Comparison of ENCODE assay signal across 15 cellular contexts in genomic region chr1:77579547-77579946, GRCh38.
DNase-seq lines count a peak whose midpoint lies in the region; TF ChIP-seq lines count a peak whose summit lies in the region.
"Had no signal": no experiment of that assay in that cellular context is flagged by ENCODE, and none has a peak within 500 bp of the region (broad histone marks: within the 10 kb centered on the region; RNA-seq: fewer than 3 reads in every experiment).

No MANE protein-coding gene starts in this region.

- POLR2A ChIA-PET in OCI-LY7 (lab: Charles Lee): interaction anchor here (0.7 to 1.8 kb wide), 4 partner anchors 16 to 714 kb away, joined by 3 to 7 read pairs (median 3); no protein-coding TSS in a partner anchor

- H3K36me3 Mint-ChIP-seq in endothelial cell (ENCODE audit: low read depth, unreplicated experiment): peaks cover 4% of the 10 kb centered on the region
- H3K36me3 Mint-ChIP-seq in type B pancreatic cell: peaks cover 23% of the 10 kb centered on the region

- no peak overlapping the region for H3K4me2 ChIP-seq in OCI-LY7 (ENCODE audit: low read length)

- H3K9me2 ChIP-seq in OCI-LY7 (ENCODE audit: insufficient read depth, low read length): no peaks in the 10 kb centered on the region

- DNase-seq in DMS53 (lab: John Stamatoyannopoulos, UW) (peak; percentile 11), DMS53 treated with DMSO at 0.1 percent for 48 hours (lab: John Stamatoyannopoulos, UW; ENCODE audit: unreplicated experiment) (no peak), OCI-LY7 (ENCODE audit: low spot score) (no peak), endothelial cell (ENCODE audit: low spot score) (no peak), type B pancreatic cell (ENCODE audit: extremely low spot score, unreplicated experiment) (no peak), amniotic stem cell (lab: John Stamatoyannopoulos, UW) (no peak), C1 segment of cervical spinal cord (lab: John Stamatoyannopoulos, UW) (no peak), NCI-H1436 treated with DMSO at 0.1 percent for 48 hours (lab: John Stamatoyannopoulos, UW) (no peak)
- DNase-seq: CD4-positive, CD25-positive, alpha-beta regulatory T cell; DMS153; KBM-7; NCI-H187; NCI-H526; Peyer's patch had no signal

- peaks cover 10% of the 10 kb centered on the region for H3K4me1 ChIP-seq in OCI-LY7 (ENCODE audit: insufficient read depth, low read length, poor library complexity, severe bottlenecking)
- H3K4me1 ChIP-seq: Peyer's patch had no signal

- no peak overlapping the region for H3K27ac ChIP-seq in OCI-LY7 (ENCODE audit: low read depth, low read length, poor library complexity, severe bottlenecking)
- H3K27ac ChIP-seq: 22Rv1, Peyer's patch had no signal

- H2AFZ ChIP-seq in OCI-LY7 (ENCODE audit: low read length): no peak overlapping the region

- intact Hi-C loops in OCI-LY7 (cut with micrococcal nuclease; ENCODE audit: unreplicated experiment): no loop called here

- H3K9me3 Mint-ChIP-seq in endothelial cell (ENCODE audit: unreplicated experiment) (no peaks in the 10 kb centered on the region), type B pancreatic cell (no peaks in the 10 kb centered on the region)
- H3K9me3 Mint-ChIP-seq: CD4-positive, CD25-positive, alpha-beta regulatory T cell had no signal

- BruUV-seq in OCI-LY7 (replicated peaks; lab: Mats Ljungman, UMichigan): no TSS peak

- H3K27ac Mint-ChIP-seq in endothelial cell (ENCODE audit: unreplicated experiment) (no peak overlapping the region), type B pancreatic cell (no peak overlapping the region)
- H3K27ac Mint-ChIP-seq: CD4-positive, CD25-positive, alpha-beta regulatory T cell had no signal

- H3K4me3 ChIP-seq in OCI-LY7 (ENCODE audit: low read depth, low read length, poor library complexity, severe bottlenecking): no peak overlapping the region
- H3K4me3 ChIP-seq: Peyer's patch had no signal

- H3K79me2 ChIP-seq in OCI-LY7 (ENCODE audit: insufficient read depth, low read depth, low read length): no peaks in the 10 kb centered on the region; the same call in 1 of the 2 replicates

- no peaks in the 10 kb centered on the region for H3K9me3 ChIP-seq in OCI-LY7 (ENCODE audit: low read length)
- H3K9me3 ChIP-seq: Peyer's patch had no signal

- H3K4me3 Mint-ChIP-seq in endothelial cell (ENCODE audit: unreplicated experiment): no peak overlapping the region
- no peak overlapping the region for H3K4me3 Mint-ChIP-seq in type B pancreatic cell
- H3K4me3 Mint-ChIP-seq: CD4-positive, CD25-positive, alpha-beta regulatory T cell had no signal

- H3K4me1 Mint-ChIP-seq in endothelial cell (ENCODE audit: unreplicated experiment) (no peaks in the 10 kb centered on the region), type B pancreatic cell (ENCODE audit: unreplicated experiment) (no peaks in the 10 kb centered on the region)

- H3K27me3 Mint-ChIP-seq in endothelial cell (ENCODE audit: unreplicated experiment) (no peaks in the 10 kb centered on the region), type B pancreatic cell (no peaks in the 10 kb centered on the region)
- H3K27me3 Mint-ChIP-seq: CD4-positive, CD25-positive, alpha-beta regulatory T cell had no signal

- CTCF ChIA-PET in OCI-LY7 (lab: Charles Lee; ENCODE audit: unreplicated experiment): no interaction called here

- TF ChIP-seq CTCF in OCI-LY7 (conservative IDR thresholded peaks at IDR 0.05; ENCODE audit: low read length) (peak; percentile 32; the same call in 1 of the 2 replicates), endothelial cell (IDR thresholded peaks at IDR 0.05; ENCODE audit: unreplicated experiment) (peak; percentile 66), type B pancreatic cell (conservative IDR thresholded peaks at IDR 0.05) (peak; percentile 62)

- peaks cover 83% of the 10 kb centered on the region for H3K36me3 ChIP-seq in OCI-LY7 (ENCODE audit: insufficient read depth, low read length)

- H4K20me1 ChIP-seq in OCI-LY7 (ENCODE audit: insufficient read depth, low read length): no peaks in the 10 kb centered on the region
